17 cellular contexts compared by ENCODE assay signal in the genomic region with DNA sequence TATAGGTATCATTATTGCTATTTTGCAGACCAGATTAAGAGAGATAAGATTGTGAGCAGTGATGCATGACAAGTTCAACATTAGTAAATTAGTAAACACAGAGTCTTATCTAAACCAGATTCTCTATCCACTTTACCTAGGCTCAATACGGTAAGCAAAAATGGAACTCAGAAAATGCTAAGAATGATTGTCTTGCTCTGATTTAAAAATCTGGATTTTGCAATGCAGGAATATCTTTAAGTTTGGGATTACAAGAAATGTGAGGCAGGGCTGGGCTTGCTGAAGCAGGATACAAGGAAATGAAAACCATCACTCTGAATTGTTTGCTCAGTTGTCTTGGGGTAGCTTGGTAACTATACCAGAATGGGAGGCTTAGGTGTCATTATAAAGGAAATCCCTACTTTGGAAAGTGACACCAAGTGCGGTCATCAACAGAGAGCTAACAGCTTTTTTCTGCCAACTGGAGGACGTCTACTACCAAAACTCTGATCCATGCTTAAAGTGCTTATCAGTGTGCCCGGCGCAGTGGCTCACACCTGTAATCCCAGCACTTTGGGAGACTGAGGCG.
"Had no signal": no experiment of that assay in that cellular context is flagged by ENCODE, and none has a peak within 500 bp of the region (broad histone marks: within the 10 kb centered on the region; RNA-seq: fewer than 3 reads in every experiment).

No MANE protein-coding gene starts in this region.

- H3K9me3 Mint-ChIP-seq: activated T-helper 2 cell treated with anti-CD3 and anti-CD28 coated beads, Interferon-gamma antibody, Interleukin-2, Interleukin-4, amounts not matched to agents 10 μg/mL and 5 μg/mL and 100 μg/mL, durations not matched to agents 14 hours and 24 hours and 36 hours; natural killer cell treated with Interleukin-12 subunit alpha and Interleukin-12 subunit beta and Interleukin-15 and Interleukin-18, amount 100 ng/mL, for 72 hours had no signal

- H3K27ac ChIP-seq: adrenal gland, epithelial cell of prostate, gastroesophageal sphincter, thyroid gland, uterus had no signal

- ATAC-seq: gastroesophageal sphincter; left ventricle myocardium superior; natural killer cell treated with Interleukin-12 subunit alpha and Interleukin-12 subunit beta and Interleukin-15 and Interleukin-18, amount 100 ng/mL, for 72 hours; right cardiac atrium had no signal

- H3K9me3 ChIP-seq: adrenal gland, gastroesophageal sphincter, thyroid gland, uterus had no signal

- H3K4me3 Mint-ChIP-seq: natural killer cell treated with Interleukin-12 subunit alpha and Interleukin-12 subunit beta and Interleukin-15 and Interleukin-18, amount 100 ng/mL, for 72 hours had no signal

- H3K27ac Mint-ChIP-seq: activated T-helper 2 cell treated with anti-CD3 and anti-CD28 coated beads, Interferon-gamma antibody, Interleukin-2, Interleukin-4, amounts not matched to agents 10 μg/mL and 5 μg/mL and 100 μg/mL, durations not matched to agents 14 hours and 24 hours and 36 hours had no signal

- DNase-seq: activated CD4-positive, alpha-beta T cell treated with anti-CD3 and anti-CD28 coated beads for 4 hours; activated naive CD4-positive, alpha-beta T cell treated with anti-CD3 and anti-CD28 coated beads, Interleukin-2, amount 50 U/mL, for 16 hours; activated T-cell treated with anti-CD3 and anti-CD28 coated beads for 4 hours; adrenal gland; central memory CD4-positive, alpha-beta T cell; cortex of kidney; effector CD8-positive, alpha-beta T cell; left ventricle myocardium superior; mesenchymal stem cell; right cardiac atrium; small intestine; thyroid gland; uterus had no signal

- H3K36me3 ChIP-seq: adrenal gland, gastroesophageal sphincter, thyroid gland, uterus had no signal

- H3K4me1 ChIP-seq: adrenal gland, gastroesophageal sphincter, thyroid gland, uterus had no signal

- H3K4me3 ChIP-seq: adrenal gland, gastroesophageal sphincter, thyroid gland, uterus had no signal

- H3K27me3 ChIP-seq: adrenal gland, gastroesophageal sphincter, thyroid gland, uterus had no signal
